In genomic region chr1:51671527-51672325, GRCh38 we compare ENCODE assay signal across 1 cellular context.
TF ChIP-seq lines count a peak whose summit lies in the region.

No MANE protein-coding gene starts in this region.

TF ChIP-seq in SK-N-SH treated with all-trans-retinoic acid at 6 μM for 48 hours, 23 proteins besides CTCF, POLR2A, EP300 and RAD21 (continued from another document):
- no peak for TF ChIP-seq PATZ1 (CRISPR knock-in tag; IDR thresholded peaks at IDR 0.05; ENCODE audit: borderline replicate concordance)
- no peak for TF ChIP-seq RARB (CRISPR knock-in tag; IDR thresholded peaks at IDR 0.05)
- no peak for TF ChIP-seq GLIS3 (CRISPR knock-in tag; IDR thresholded peaks at IDR 0.05)
- TF ChIP-seq POU6F1 (CRISPR knock-in tag; IDR thresholded peaks at IDR 0.05; ENCODE audit: borderline replicate concordance, low read depth): no peak
- no peak for TF ChIP-seq BACH2 (CRISPR knock-in tag; IDR thresholded peaks at IDR 0.05; ENCODE audit: borderline replicate concordance)
- TF ChIP-seq ARNTL (CRISPR knock-in tag; IDR thresholded peaks at IDR 0.05; ENCODE audit: borderline replicate concordance, low read depth): no peak
- no peak for TF ChIP-seq TCF4 (CRISPR knock-in tag; IDR thresholded peaks at IDR 0.05; ENCODE audit: borderline replicate concordance)
- no peak for TF ChIP-seq SNAI2 (CRISPR knock-in tag; IDR thresholded peaks at IDR 0.05)
- TF ChIP-seq ZNF8 (CRISPR knock-in tag; IDR thresholded peaks at IDR 0.05): no peak
- TF ChIP-seq TOX (CRISPR knock-in tag; IDR thresholded peaks at IDR 0.05; ENCODE audit: borderline replicate concordance): no peak
